In the genomic region with DNA sequence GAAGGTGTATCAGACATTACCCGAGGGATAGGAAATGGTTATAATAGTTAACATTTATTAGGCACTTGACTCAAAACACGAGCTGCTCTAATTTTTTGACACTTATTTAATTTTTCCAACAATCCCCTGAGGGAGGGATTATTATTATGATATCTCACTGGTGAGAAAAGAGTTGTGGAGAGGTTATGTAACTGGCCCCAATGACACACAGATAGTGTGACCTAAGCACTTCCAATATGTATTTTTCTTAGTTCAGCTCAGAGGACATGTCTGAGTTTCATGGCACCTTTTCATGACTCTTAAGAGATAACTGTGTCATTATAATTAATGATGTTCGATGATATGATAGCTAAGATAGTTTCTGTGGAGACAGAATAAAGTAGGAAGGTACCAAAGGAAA, we compare ENCODE assay signal across 30 cellular contexts.
"Had no signal": no experiment of that assay in that cellular context is flagged by ENCODE, and none has a peak within 500 bp of the region (broad histone marks: within the 10 kb centered on the region; RNA-seq: fewer than 3 reads in every experiment).

No MANE protein-coding gene starts in this region.

- H3K4me3 Mint-ChIP-seq: naive thymus-derived CD4-positive, alpha-beta T cell; natural killer cell; nephron; stimulated activated memory B cell treated with anti-CD40 and anti-IgM and Interleukin-4, amounts not matched to agents 10 μg/mL and 1 μg/mL and 100 μg/mL, for 72 hours; stimulated activated naive CD8-positive, alpha-beta T cell treated with anti-CD3 and anti-CD28 coated beads, Interleukin-15, amount 100 ng/mL, for 72 hours; type B pancreatic cell had no signal

- H3K9me3 Mint-ChIP-seq: natural killer cell had no signal

- H3K27ac ChIP-seq: neutrophil, pancreas, prostate gland, right lobe of liver, skin epidermis, suprapubic skin, testis, tibial artery, transverse colon, upper lobe of right lung had no signal

- H3K4me3 ChIP-seq: pancreas, prostate gland, right lobe of liver, skin epidermis, smooth muscle cell, spleen, suprapubic skin, testis, tibial artery, transverse colon, upper lobe of right lung, uterus had no signal

- H3K27ac Mint-ChIP-seq: naive thymus-derived CD4-positive, alpha-beta T cell; natural killer cell; nephron; stimulated activated memory B cell treated with anti-CD40 and anti-IgM and Interleukin-4, amounts not matched to agents 10 μg/mL and 1 μg/mL and 100 μg/mL, for 72 hours; stimulated activated naive CD8-positive, alpha-beta T cell treated with anti-CD3 and anti-CD28 coated beads, Interleukin-15, amount 100 ng/mL, for 72 hours; type B pancreatic cell had no signal

- H3K27me3 Mint-ChIP-seq: stimulated activated memory B cell treated with anti-CD40 and anti-IgM and Interleukin-4, amounts not matched to agents 10 μg/mL and 1 μg/mL and 100 μg/mL, for 72 hours; stimulated activated naive CD8-positive, alpha-beta T cell treated with anti-CD3 and anti-CD28 coated beads, Interleukin-15, amount 100 ng/mL, for 72 hours; type B pancreatic cell had no signal

- H3K4me2 ChIP-seq: smooth muscle cell had no signal

- H3K36me3 Mint-ChIP-seq: natural killer cell; stimulated activated memory B cell treated with anti-CD40 and anti-IgM and Interleukin-4, amounts not matched to agents 10 μg/mL and 1 μg/mL and 100 μg/mL, for 72 hours had no signal

- H3K36me3 ChIP-seq: neutrophil, pancreas, prostate gland, right lobe of liver, spleen, suprapubic skin, tibial artery, transverse colon, upper lobe of right lung, uterus had no signal

- H3K4me1 Mint-ChIP-seq: naive thymus-derived CD4-positive, alpha-beta T cell; natural killer cell; nephron; stimulated activated memory B cell treated with anti-CD40 and anti-IgM and Interleukin-4, amounts not matched to agents 10 μg/mL and 1 μg/mL and 100 μg/mL, for 72 hours; stimulated activated naive CD8-positive, alpha-beta T cell treated with anti-CD3 and anti-CD28 coated beads, Interleukin-15, amount 100 ng/mL, for 72 hours had no signal

- DNase-seq: naive thymus-derived CD4-positive, alpha-beta T cell; natural killer cell; nucleus accumbens; pancreas; retina; right cardiac atrium; right lobe of liver; spleen; stimulated activated CD4-positive, alpha-beta T cell treated with anti-CD3 and anti-CD28 coated beads, Interleukin-12 subunit alpha, Interleukin-12 subunit beta, amount 100 ng/mL, for 4 hours; stimulated activated CD4-positive, alpha-beta T cell treated with anti-CD3 and anti-CD28 coated beads, Interleukin-1b, Interleukin-23, amount 100 ng/mL, for 48 hours; stimulated activated CD4-positive, alpha-beta T cell treated with anti-CD3 and anti-CD28 coated beads, Interleukin-4, amount 100 ng/mL, for 1 hour; stimulated activated CD4-positive, alpha-beta T cell treated with anti-CD3 and anti-CD28 coated beads, Interleukin-4, amount 100 ng/mL, for 4 hours; stimulated activated CD8-positive, alpha-beta memory T cell treated with anti-CD3 and anti-CD28 coated beads, Interleukin-4, amount 100 ng/mL, for 48 hours; stimulated activated naive CD4-positive, alpha-beta T cell; stimulated activated naive CD8-positive, alpha-beta T cell treated with anti-CD3 and anti-CD28 coated beads, Interleukin-15, amount 100 ng/mL, for 72 hours; stimulated activated naive CD8-positive, alpha-beta T cell treated with anti-CD3 and anti-CD28 coated beads, Interleukin-15, Interleukin-2, amounts not matched to agents 100 U/mL and 50 U/mL, for 24 hours; substantia nigra; testis; tibial artery; transverse colon; upper lobe of right lung; uterus had no signal

- ATAC-seq: naive thymus-derived CD4-positive, alpha-beta T cell; natural killer cell; pancreas; right lobe of liver; stimulated activated memory B cell treated with anti-CD40 and anti-IgM and Interleukin-4, amounts not matched to agents 10 μg/mL and 1 μg/mL and 100 μg/mL, for 72 hours; stimulated activated naive CD8-positive, alpha-beta T cell treated with anti-CD3 and anti-CD28 coated beads, Interleukin-15, amount 100 ng/mL, for 72 hours; stimulated activated naive CD8-positive, alpha-beta T cell treated with anti-CD3 and anti-CD28 coated beads, Interleukin-15, Interleukin-2, amounts not matched to agents 100 U/mL and 50 U/mL, for 24 hours; upper lobe of right lung had no signal

- H3K9me3 ChIP-seq: neutrophil, pancreas, prostate gland, right lobe of liver, suprapubic skin, testis, tibial artery, transverse colon, upper lobe of right lung, uterus had no signal

- H3K4me1 ChIP-seq: pancreas, prostate gland, right lobe of liver, transverse colon, uterus had no signal

- H3K27me3 ChIP-seq: neutrophil, pancreas, right lobe of liver, spleen, suprapubic skin, testis, tibial artery, transverse colon, upper lobe of right lung, uterus had no signal
